8 cellular contexts compared by ENCODE assay signal in the genomic region with DNA sequence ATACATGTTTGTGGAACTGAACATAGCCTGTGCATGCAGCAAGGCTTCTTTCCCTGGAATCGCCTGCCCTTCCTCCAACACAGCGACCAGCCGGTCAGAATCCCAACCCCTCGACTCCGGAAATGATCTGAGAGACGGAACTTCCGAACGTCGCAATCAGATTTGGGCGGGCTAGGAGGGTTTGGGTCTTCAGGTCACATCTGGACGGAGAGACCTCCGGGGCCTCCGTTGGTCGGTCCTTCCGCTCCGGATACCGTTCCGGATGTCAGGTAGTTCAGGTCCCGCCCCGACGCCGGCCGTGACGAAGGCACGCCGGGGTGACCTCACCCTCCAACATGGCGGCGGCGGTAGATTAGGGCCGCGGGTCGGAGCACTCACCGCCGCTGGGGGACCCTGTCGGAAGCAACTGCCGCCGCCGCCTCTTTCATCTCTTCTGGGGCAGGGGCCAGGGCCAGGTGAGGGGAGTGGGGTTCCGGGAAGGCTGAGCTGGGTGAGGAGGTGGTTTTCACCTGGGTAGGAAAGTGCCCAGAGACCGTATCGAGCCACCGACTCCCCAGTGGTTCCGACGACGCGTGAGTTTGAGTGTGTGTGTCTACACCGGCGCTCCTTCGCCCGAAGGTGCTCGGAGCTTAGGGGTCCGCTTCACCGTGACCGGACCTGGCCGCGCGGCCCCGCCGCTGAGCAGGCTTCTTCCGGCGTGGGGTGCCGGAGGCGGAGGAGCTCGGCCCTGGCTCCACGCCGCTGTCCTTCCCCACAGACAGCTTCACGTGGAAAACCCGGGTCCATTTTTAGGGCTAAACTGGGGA. TPM values are rescaled to one million over a fixed set of nuclear protein-coding genes. Genes with fewer than 3 reads are reported as not detected.
DNase-seq lines count a peak whose midpoint lies in the region; ATAC-seq and TF ChIP-seq lines count a peak whose summit lies in the region.

A gene with protein sequence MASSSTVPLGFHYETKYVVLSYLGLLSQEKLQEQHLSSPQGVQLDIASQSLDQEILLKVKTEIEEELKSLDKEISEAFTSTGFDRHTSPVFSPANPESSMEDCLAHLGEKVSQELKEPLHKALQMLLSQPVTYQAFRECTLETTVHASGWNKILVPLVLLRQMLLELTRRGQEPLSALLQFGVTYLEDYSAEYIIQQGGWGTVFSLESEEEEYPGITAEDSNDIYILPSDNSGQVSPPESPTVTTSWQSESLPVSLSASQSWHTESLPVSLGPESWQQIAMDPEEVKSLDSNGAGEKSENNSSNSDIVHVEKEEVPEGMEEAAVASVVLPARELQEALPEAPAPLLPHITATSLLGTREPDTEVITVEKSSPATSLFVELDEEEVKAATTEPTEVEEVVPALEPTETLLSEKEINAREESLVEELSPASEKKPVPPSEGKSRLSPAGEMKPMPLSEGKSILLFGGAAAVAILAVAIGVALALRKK (plus strand): TSS at position 326 of the 806 bp plus-strand sequence. CDS start 16,955 bp downstream, outside the sequence.

- H3K27me3 ChIP-seq in mammary epithelial cell (ENCODE audit: insufficient read depth, low read length) = no peaks in the 10 kb centered on the region
- H3K27me3 ChIP-seq in iPS-20b (ENCODE audit: insufficient read depth, low read length) = no peaks in the 10 kb centered on the region

- H3K4me3 ChIP-seq in AG04449 (ENCODE audit: low read depth, low read length) (peak within 1 kb of the TSS; percentile 92), WI38 (ENCODE audit: low read depth, low read length) (peak within 1 kb of the TSS; percentile 94), mammary epithelial cell (replicated peaks in 1 of 3; ENCODE audit: insufficient read depth in 1 of 3, low read depth in 2 of 3, low read length in 3 of 3) (peak within 1 kb of the TSS; percentile 63 to 91 (median 81)), iPS-20b (ENCODE audit: low read length) (peak within 1 kb of the TSS; percentile 82), skin epidermis (peak within 1 kb of the TSS; percentile 70 to 96 (median 87))

- H3K36me3 ChIP-seq in mammary epithelial cell (ENCODE audit: insufficient read depth, low read length) = no peaks in the 10 kb centered on the region
- peaks cover 5% of the 10 kb centered on the region; the same call in 1 of the 2 replicates for H3K36me3 ChIP-seq in iPS-20b (ENCODE audit: insufficient read depth, low read depth, low read length)

- POLR2A ChIA-PET in AG04449 (lab: Yijun Ruan, JAX) = interaction anchor here (0.7 to 1.0 kb wide), 3 partner anchors 9 to 33 kb away, joined by 3 to 4 read pairs (median 4); no protein-coding TSS in a partner anchor

- BruUV-seq in mammary epithelial cell (replicated peaks; lab: Mats Ljungman, UMichigan) = TSS peak; percentile 68

- intact Hi-C loops in mammary epithelial cell (cut with micrococcal nuclease) = loop anchor here (1.0 to 2.0 kb wide), 3 partner anchors 10 to 80 kb away; partner anchors contain the start of gene ATP6V1E1

- TF ChIP-seq CTCF in AG04449 (IDR thresholded peaks at IDR 0.05; ENCODE audit: insufficient read depth, low read length, missing control alignments) (no peak), WI38 (IDR thresholded peaks at IDR 0.05; ENCODE audit: low read depth, low read length) (no peak), mammary epithelial cell (conservative IDR thresholded peaks at IDR 0.05 in 1 of 2, IDR thresholded peaks at IDR 0.05 in 1 of 2; ENCODE audit: extremely low read depth in 1 of 2, insufficient read depth in 1 of 2, low read depth in 1 of 2, low read length in 2 of 2) (no peak)

- H3K27ac ChIP-seq in mammary epithelial cell (ENCODE audit: insufficient read depth, low read depth, low read length) = peak within 1 kb of the TSS; percentile 97
- peak within 1 kb of the TSS; percentile 90 for H3K27ac ChIP-seq in iPS-20b (ENCODE audit: low read length)
- H3K27ac ChIP-seq in skin epidermis = peak within 1 kb of the TSS; percentile 84 to 100 (median 99)

- peak within 1 kb of the TSS; percentile 75 for H3K4me2 ChIP-seq in mammary epithelial cell (ENCODE audit: insufficient read depth, low read depth, low read length)

- peaks cover 43% of the 10 kb centered on the region for H3K79me2 ChIP-seq in mammary epithelial cell (ENCODE audit: insufficient read depth, low read length)

- in situ Hi-C loops in mammary epithelial cell (cut with MboI; ENCODE audit: low sequenced_read_pairs in 2 of 2) = loop anchor here (10.0 kb wide), 2 partner anchors 64 to 76 kb away; no protein-coding TSS in a partner anchor

- H3K9ac ChIP-seq in mammary epithelial cell (ENCODE audit: insufficient read depth, low read length) = peak within 1 kb of the TSS; percentile 100
- peak within 1 kb of the TSS; percentile 90 for H3K9ac ChIP-seq in iPS-20b (ENCODE audit: low read depth, low read length)

- WGBS in mammary epithelial cell (ENCODE audit: low coverage, missing lambda C conversion rate) = 1% methylated on average over 33 of the region's 68 CpGs

- CTCF ChIA-PET in AG04449 (lab: Yijun Ruan, JAX) (interaction anchor here (0.6 to 1.9 kb wide), 5 partner anchors 89 to 147 kb away, joined by 3 to 5 read pairs (median 4); no protein-coding TSS in a partner anchor), mammary epithelial cell (lab: Charles Lee; ENCODE audit: low non-redundant PET) (no interaction called here)

- H4K20me1 ChIP-seq in mammary epithelial cell (ENCODE audit: insufficient read depth, low read length) = no peaks in the 10 kb centered on the region

- peaks cover 18% of the 10 kb centered on the region for H3K4me1 ChIP-seq in mammary epithelial cell (ENCODE audit: insufficient read depth, low read length)
- no peaks in the 10 kb centered on the region; the same call in 1 of the 2 replicates for H3K4me1 ChIP-seq in iPS-20b (ENCODE audit: insufficient read depth, low read length)

- dilution Hi-C loops in mammary epithelial cell (cut with HindIII; ENCODE audit: low sequenced_read_pairs) = no loop called here

- H3K9me3 ChIP-seq in mammary epithelial cell (replicated peaks; ENCODE audit: insufficient read depth, low read length) (no peaks in the 10 kb centered on the region), iPS-20b (ENCODE audit: insufficient read depth, low read depth, low read length) (no peaks in the 10 kb centered on the region)

- DNase-seq in AG04449 (ENCODE audit: low read depth, low spot score) (no peak), NCI-H2227 treated with DMSO at 0.1 percent for 48 hours (lab: John Stamatoyannopoulos, UW) (peak; percentile 84), mammary epithelial cell (peak; percentile 88)

- peak; percentile 74 for ATAC-seq in GM18870 (IDR thresholded peaks at IDR 0.05; ENCODE audit: unreplicated experiment)
- ATAC-seq in HG03108 (IDR thresholded peaks at IDR 0.05; ENCODE audit: unreplicated experiment) = peak; percentile 97

- peak within 1 kb of the TSS; percentile 96 for H2AFZ ChIP-seq in mammary epithelial cell (ENCODE audit: low read depth, low read length)

RNA-seq across cellular contexts. Expression of the gene that starts here (rescaled TPM):
- 10 to 100 TPM; 62.5 to 67.5 TPM for total RNA-seq in mammary epithelial cell
- 43.9 TPM for polyA plus RNA-seq in mammary epithelial cell
- 65.8 TPM for polyA minus RNA-seq in mammary epithelial cell
